Comparison of ENCODE assay signal across 29 cellular contexts in genomic region chr17:7129311-7129710, GRCh38. TPM values are rescaled to one million over a fixed set of nuclear protein-coding genes. Genes with fewer than 3 reads are reported as not detected.
"Had no signal": no experiment of that assay in that cellular context is flagged by ENCODE, and none has a peak within 500 bp of the region (broad histone marks: within the 10 kb centered on the region; RNA-seq: fewer than 3 reads in every experiment).

No MANE protein-coding gene starts in this region.

- H3K9me3 ChIP-seq: Peyer's patch, SJCRH30, SK-N-SH had no signal

- H3K4me3 ChIP-seq: cardiac muscle cell, K562, Peyer's patch, SJCRH30 had no signal

- H3K27me3 ChIP-seq: brain microvascular endothelial cell, cardiac muscle cell, Peyer's patch, SJCRH30 had no signal

- H3K27ac ChIP-seq: brain microvascular endothelial cell, cardiac muscle cell, Peyer's patch, RWPE1, SJCRH30 had no signal

- ATAC-seq: activated CD8-positive, alpha-beta memory T cell treated with anti-CD3 and anti-CD28 coated beads, Interleukin-2, amount 10 ng/mL, durations not matched to agents 7 days and 5 days; K562; WTC11 had no signal

- H3K4me3 Mint-ChIP-seq: activated CD8-positive, alpha-beta memory T cell treated with anti-CD3 and anti-CD28 coated beads, Interleukin-2, amount 10 ng/mL, durations not matched to agents 7 days and 5 days; activated naive CD4-positive, alpha-beta T cell treated with anti-CD3 and anti-CD28 coated beads for 36 hours; activated naive CD8-positive, alpha-beta T cell; activated T-cell treated with anti-CD3 and anti-CD28 coated beads, Interleukin-2, amount 50 U/mL, for 24 hours; activated T-helper 1 cell treated with anti-CD3 and anti-CD28 coated beads, Interleukin-12 subunit alpha, Interleukin-12 subunit beta, Interleukin-2, Interleukin-4 antibody, amounts not matched to agents 30 ng/mL and 10 ng/mL and 1 ng/mL, durations not matched to agents 14 hours and 24 hours and 36 hours; WTC11 had no signal

- H3K36me3 Mint-ChIP-seq: activated CD8-positive, alpha-beta memory T cell treated with anti-CD3 and anti-CD28 coated beads, Interleukin-2, amount 10 ng/mL, durations not matched to agents 7 days and 5 days; activated naive CD8-positive, alpha-beta T cell; WTC11 had no signal

- H3K9ac ChIP-seq: SK-N-SH had no signal

- H3K36me3 ChIP-seq: brain microvascular endothelial cell, cardiac muscle cell, Peyer's patch, SJCRH30 had no signal

- H3K4me1 ChIP-seq: SJCRH30 had no signal

- DNase-seq: activated CD4-positive, alpha-beta T cell treated with anti-CD3 and anti-CD28 coated beads for 48 hours; activated CD4-positive, alpha-beta T cell treated with anti-CD3 and anti-CD28 coated beads, Interleukin-2, amount 50 U/mL, for 48 hours; activated CD4-positive, CD25-positive, alpha-beta regulatory T cell treated with anti-CD3 and anti-CD28 coated beads, Interleukin-2, amount 50 U/mL, for 72 hours; activated CD8-positive, alpha-beta memory T cell treated with anti-CD3 and anti-CD28 coated beads, Interleukin-2, amount 10 ng/mL, durations not matched to agents 7 days and 5 days; activated gamma-delta T cell; activated naive CD4-positive, alpha-beta T cell treated with anti-CD3 and anti-CD28 coated beads for 36 hours; activated T-cell treated with anti-CD3 and anti-CD28 coated beads, Interleukin-2, amount 50 U/mL, for 24 hours; amygdala; brain microvascular endothelial cell; Karpas-422; MM.1S; NCI-H1105; NCI-H1436; NCI-H1694 treated with DMSO at 0.1 percent for 48 hours; NCI-H2081; NCI-H510A treated with DMSO at 0.1 percent for 48 hours; NCI-H69; Peyer's patch; Right ventricle myocardium superior; SJCRH30; SK-N-SH; T-helper 9 cell had no signal

- H3K9me3 Mint-ChIP-seq: activated naive CD4-positive, alpha-beta T cell treated with anti-CD3 and anti-CD28 coated beads for 36 hours; activated T-cell treated with anti-CD3 and anti-CD28 coated beads, Interleukin-2, amount 50 U/mL, for 24 hours; activated T-helper 1 cell treated with anti-CD3 and anti-CD28 coated beads, Interleukin-12 subunit alpha, Interleukin-12 subunit beta, Interleukin-2, Interleukin-4 antibody, amounts not matched to agents 30 ng/mL and 10 ng/mL and 1 ng/mL, durations not matched to agents 14 hours and 24 hours and 36 hours; WTC11 had no signal

- H3K27me3 Mint-ChIP-seq: activated CD8-positive, alpha-beta memory T cell treated with anti-CD3 and anti-CD28 coated beads, Interleukin-2, amount 10 ng/mL, durations not matched to agents 7 days and 5 days; activated T-cell treated with anti-CD3 and anti-CD28 coated beads, Interleukin-2, amount 50 U/mL, for 24 hours had no signal

- H3K27ac Mint-ChIP-seq: activated CD8-positive, alpha-beta memory T cell treated with anti-CD3 and anti-CD28 coated beads, Interleukin-2, amount 10 ng/mL, durations not matched to agents 7 days and 5 days; activated naive CD4-positive, alpha-beta T cell treated with anti-CD3 and anti-CD28 coated beads for 36 hours; activated naive CD8-positive, alpha-beta T cell; activated T-cell treated with anti-CD3 and anti-CD28 coated beads, Interleukin-2, amount 50 U/mL, for 24 hours; activated T-helper 1 cell treated with anti-CD3 and anti-CD28 coated beads, Interleukin-12 subunit alpha, Interleukin-12 subunit beta, Interleukin-2, Interleukin-4 antibody, amounts not matched to agents 30 ng/mL and 10 ng/mL and 1 ng/mL, durations not matched to agents 14 hours and 24 hours and 36 hours; WTC11 had no signal

RNA-seq across cellular contexts. Expression of gene ASGR2, which starts 14.7 kb away (rescaled TPM):
- total RNA-seq: activated CD8-positive, alpha-beta memory T cell treated with anti-CD3 and anti-CD28 coated beads, Interleukin-2, amount 10 ng/mL, durations not matched to agents 7 days and 5 days; activated naive CD4-positive, alpha-beta T cell treated with anti-CD3 and anti-CD28 coated beads for 36 hours; activated T-helper 1 cell treated with anti-CD3 and anti-CD28 coated beads, Interleukin-12 subunit alpha, Interleukin-12 subunit beta, Interleukin-2, Interleukin-4 antibody, amounts not matched to agents 30 ng/mL and 10 ng/mL and 1 ng/mL, durations not matched to agents 14 hours and 24 hours and 36 hours; cardiac muscle cell; K562; Peyer's patch; SJCRH30; T-helper 1 cell treated with Interleukin-12 subunit alpha and Interleukin-12 subunit beta and Interleukin-4 antibody, amounts not matched to agents 30 ng/mL and 1 ng/mL, for 36 hours had no signal
- polyA plus RNA-seq: K562, SK-N-SH had no signal

RNA-seq across cellular contexts. Expression of gene CLEC10A, which starts 49.3 kb away (rescaled TPM):
- total RNA-seq: activated CD8-positive, alpha-beta memory T cell treated with anti-CD3 and anti-CD28 coated beads, Interleukin-2, amount 10 ng/mL, durations not matched to agents 7 days and 5 days; activated naive CD4-positive, alpha-beta T cell treated with anti-CD3 and anti-CD28 coated beads for 36 hours; activated T-helper 1 cell treated with anti-CD3 and anti-CD28 coated beads, Interleukin-12 subunit alpha, Interleukin-12 subunit beta, Interleukin-2, Interleukin-4 antibody, amounts not matched to agents 30 ng/mL and 10 ng/mL and 1 ng/mL, durations not matched to agents 14 hours and 24 hours and 36 hours; cardiac muscle cell; SJCRH30; T-helper 1 cell treated with Interleukin-12 subunit alpha and Interleukin-12 subunit beta and Interleukin-4 antibody, amounts not matched to agents 30 ng/mL and 1 ng/mL, for 36 hours; WTC11 had no signal
- polyA plus RNA-seq: cardiac muscle cell, SK-N-SH had no signal
